In genomic region chr2:38129410-38129809, GRCh38 we compare ENCODE assay signal across 1 cellular context.
TF ChIP-seq lines count a peak whose summit lies in the region.

No MANE protein-coding gene starts in this region.

TF ChIP-seq in SK-N-SH treated with all-trans-retinoic acid at 6 μM for 48 hours, 23 proteins besides CTCF, POLR2A, EP300 and RAD21 (continued from another document):
- TF ChIP-seq CSRNP3 (CRISPR knock-in tag; IDR thresholded peaks at IDR 0.05) (no peak), CREB5 (CRISPR knock-in tag; IDR thresholded peaks at IDR 0.05; ENCODE audit: low read depth) (no peak), POU6F1 (CRISPR knock-in tag; IDR thresholded peaks at IDR 0.05; ENCODE audit: borderline replicate concordance, low read depth) (no peak), PATZ1 (CRISPR knock-in tag; IDR thresholded peaks at IDR 0.05; ENCODE audit: borderline replicate concordance) (no peak)
